Comparison of ENCODE assay signal across 19 cellular contexts in genomic region chr14:26808407-26808806, GRCh38.
"Had no signal": no experiment of that assay in that cellular context is flagged by ENCODE, and none has a peak within 500 bp of the region (broad histone marks: within the 10 kb centered on the region; RNA-seq: fewer than 3 reads in every experiment).

No MANE protein-coding gene starts in this region.

- H3K27ac Mint-ChIP-seq: activated B cell treated with CpG ODN at 0.5 μM for 24 hours; activated CD4-positive, alpha-beta T cell treated with anti-CD3 and anti-CD28 coated beads, Interleukin-2, amount 10 ng/mL, durations not matched to agents 7 days and 5 days; activated naive CD4-positive, alpha-beta T cell treated with anti-CD3 and anti-CD28 coated beads, Interleukin-2, amount 10 ng/mL, durations not matched to agents 7 days and 5 days; activated T-helper 2 cell treated with anti-CD3 and anti-CD28 coated beads, Interferon-gamma antibody, Interleukin-2, Interleukin-4, amounts not matched to agents 10 μg/mL and 5 μg/mL and 100 μg/mL, durations not matched to agents 14 hours and 24 hours and 36 hours; immature natural killer cell; natural killer cell; progenitor cell of endocrine pancreas; stimulated activated naive B cell treated with anti-CD40 and anti-IgM and Interleukin-4, amounts not matched to agents 10 μg/mL and 1 μg/mL and 100 μg/mL, for 72 hours; T-helper 1 cell treated with Interleukin-12 subunit alpha and Interleukin-12 subunit beta and Interleukin-4 antibody, amounts not matched to agents 30 μg/mL and 1 μg/mL, for 36 hours had no signal

- ATAC-seq: left cardiac atrium; natural killer cell; stimulated activated naive B cell treated with anti-CD40 and anti-IgM and Interleukin-4, amounts not matched to agents 10 μg/mL and 1 μg/mL and 100 μg/mL, for 72 hours had no signal

- H3K27ac ChIP-seq: adrenal gland, dorsolateral prefrontal cortex, esophagus squamous epithelium, sigmoid colon, transverse colon had no signal

- H3K27me3 Mint-ChIP-seq: activated B cell treated with CpG ODN at 0.5 μM for 24 hours; activated CD4-positive, alpha-beta T cell treated with anti-CD3 and anti-CD28 coated beads, Interleukin-2, amount 10 ng/mL, durations not matched to agents 7 days and 5 days; activated naive CD4-positive, alpha-beta T cell treated with anti-CD3 and anti-CD28 coated beads, Interleukin-2, amount 10 ng/mL, durations not matched to agents 7 days and 5 days; progenitor cell of endocrine pancreas; stimulated activated naive B cell treated with anti-CD40 and anti-IgM and Interleukin-4, amounts not matched to agents 10 μg/mL and 1 μg/mL and 100 μg/mL, for 72 hours had no signal

- H3K27me3 ChIP-seq: adrenal gland, dorsolateral prefrontal cortex, esophagus squamous epithelium, sigmoid colon, transverse colon had no signal

- H3K36me3 ChIP-seq: adrenal gland, esophagus squamous epithelium, sigmoid colon, transverse colon had no signal

- H3K4me1 ChIP-seq: adrenal gland, esophagus squamous epithelium, transverse colon had no signal

- H3K4me1 Mint-ChIP-seq: activated B cell treated with CpG ODN at 0.5 μM for 24 hours; activated CD4-positive, alpha-beta T cell treated with anti-CD3 and anti-CD28 coated beads, Interleukin-2, amount 10 ng/mL, durations not matched to agents 7 days and 5 days; activated naive CD4-positive, alpha-beta T cell treated with anti-CD3 and anti-CD28 coated beads, Interleukin-2, amount 10 ng/mL, durations not matched to agents 7 days and 5 days; immature natural killer cell; natural killer cell; stimulated activated naive B cell treated with anti-CD40 and anti-IgM and Interleukin-4, amounts not matched to agents 10 μg/mL and 1 μg/mL and 100 μg/mL, for 72 hours had no signal

- H3K9me3 ChIP-seq: adrenal gland, esophagus squamous epithelium, sigmoid colon, transverse colon had no signal

- DNase-seq: activated B cell treated with CpG ODN at 0.5 μM for 24 hours; activated CD4-positive, alpha-beta T cell treated with anti-CD3 and anti-CD28 coated beads, Interleukin-2, amount 10 ng/mL, durations not matched to agents 7 days and 5 days; activated naive CD4-positive, alpha-beta T cell treated with anti-CD3 and anti-CD28 coated beads, Interleukin-2, amount 10 ng/mL, durations not matched to agents 7 days and 5 days; activated T-cell treated with anti-CD3 and anti-CD28 coated beads for 4 hours; adrenal gland; dorsolateral prefrontal cortex; esophagus squamous epithelium; glutamatergic neuron; immature natural killer cell; left cardiac atrium; natural killer cell; nucleus accumbens; sigmoid colon; stimulated activated CD4-positive, alpha-beta T cell treated with anti-CD3 and anti-CD28 coated beads, Interleukin-2, amount 100 ng/mL, for 24 hours; stimulated activated naive B cell treated with anti-CD40 and anti-IgM and Interleukin-4, amounts not matched to agents 10 μg/mL and 1 μg/mL and 100 μg/mL, for 72 hours; transverse colon had no signal

- H3K4me3 Mint-ChIP-seq: activated B cell treated with CpG ODN at 0.5 μM for 24 hours; activated CD4-positive, alpha-beta T cell treated with anti-CD3 and anti-CD28 coated beads, Interleukin-2, amount 10 ng/mL, durations not matched to agents 7 days and 5 days; activated naive CD4-positive, alpha-beta T cell treated with anti-CD3 and anti-CD28 coated beads, Interleukin-2, amount 10 ng/mL, durations not matched to agents 7 days and 5 days; immature natural killer cell; natural killer cell; stimulated activated naive B cell treated with anti-CD40 and anti-IgM and Interleukin-4, amounts not matched to agents 10 μg/mL and 1 μg/mL and 100 μg/mL, for 72 hours; T-helper 1 cell treated with Interleukin-12 subunit alpha and Interleukin-12 subunit beta and Interleukin-4 antibody, amounts not matched to agents 30 μg/mL and 1 μg/mL, for 36 hours had no signal

- H3K4me3 ChIP-seq: adrenal gland, dorsolateral prefrontal cortex, esophagus squamous epithelium, sigmoid colon, transverse colon had no signal

- H3K36me3 Mint-ChIP-seq: activated naive CD4-positive, alpha-beta T cell treated with anti-CD3 and anti-CD28 coated beads, Interleukin-2, amount 10 ng/mL, durations not matched to agents 7 days and 5 days; immature natural killer cell; natural killer cell; stimulated activated naive B cell treated with anti-CD40 and anti-IgM and Interleukin-4, amounts not matched to agents 10 μg/mL and 1 μg/mL and 100 μg/mL, for 72 hours had no signal
